Comparison of ENCODE assay signal across 9 cellular contexts in genomic region chr6:62286470-62286843, GRCh38. TPM values are rescaled to one million over a fixed set of nuclear protein-coding genes. Genes with fewer than 3 reads are reported as not detected.
DNase-seq lines count a peak whose midpoint lies in the region; ATAC-seq and TF ChIP-seq lines count a peak whose summit lies in the region.
"Had no signal": no experiment of that assay in that cellular context is flagged by ENCODE, and none has a peak within 500 bp of the region (broad histone marks: within the 10 kb centered on the region; RNA-seq: fewer than 3 reads in every experiment).

No MANE protein-coding gene starts in this region.

- H3K9me3 Mint-ChIP-seq in activated T-helper 17 cell treated with anti-CD3 and anti-CD28 coated beads, Interleukin-2, amount 50 U/mL, for 72 hours, result peaks cover 4% of the 10 kb centered on the region
- no peaks in the 10 kb centered on the region for H3K9me3 Mint-ChIP-seq in activated CD4-positive, alpha-beta memory T cell treated with anti-CD3 and anti-CD28 coated beads, Interleukin-2, amount 10 ng/mL, durations not matched to agents 7 days and 5 days

- intact Hi-C loops in mucosa of descending colon (cut with DNase I, micrococcal nuclease), result no loop called here

- H3K4me1 ChIP-seq in mucosa of descending colon (ENCODE audit: low read depth), result peaks cover 7% of the 10 kb centered on the region

- POLR2A ChIA-PET in activated CD4-positive, alpha-beta memory T cell treated with anti-CD3 and anti-CD28 coated beads, Interleukin-2, amount 10 ng/mL, durations not matched to agents 7 days and 5 days (lab: Charles Lee), result no interaction called here

- no peaks in the 10 kb centered on the region for H3K9me3 ChIP-seq in mucosa of descending colon

- no peak overlapping the region for H3K4me3 ChIP-seq in mucosa of descending colon

- DNase-seq in D341Med (ENCODE audit: low spot score), result peak; percentile 10
- peak; percentile 82 for DNase-seq in SHP77 treated with DMSO at 0.1 percent for 48 hours (lab: John Stamatoyannopoulos, UW)
- DNase-seq in mucosa of descending colon, result no peak
- no peak for DNase-seq in GM13977 (ENCODE audit: low spot score)
- no peak for DNase-seq in activated CD4-positive, alpha-beta memory T cell treated with anti-CD3 and anti-CD28 coated beads, Interleukin-2, amount 10 ng/mL, durations not matched to agents 7 days and 5 days

- in situ Hi-C loops in GM13977 (cut with MboI; ENCODE audit: low pct_unique_long_range_greater_than_20kb, low sequenced_read_pairs, unreplicated experiment), result no loop called here

- peaks cover 5% of the 10 kb centered on the region for H3K27me3 Mint-ChIP-seq in activated T-helper 17 cell treated with anti-CD3 and anti-CD28 coated beads, Interleukin-2, amount 50 U/mL, for 72 hours
- peaks cover 5% of the 10 kb centered on the region for H3K27me3 Mint-ChIP-seq in activated CD4-positive, alpha-beta memory T cell treated with anti-CD3 and anti-CD28 coated beads, Interleukin-2, amount 10 ng/mL, durations not matched to agents 7 days and 5 days

- ATAC-seq in GM21619 (IDR thresholded peaks at IDR 0.05; ENCODE audit: unreplicated experiment) (peak; percentile 1), mucosa of descending colon (peak; percentile 12), HG03442 (IDR thresholded peaks at IDR 0.05; ENCODE audit: unreplicated experiment) (no peak)
- no peak for ATAC-seq in activated T-helper 17 cell treated with anti-CD3 and anti-CD28 coated beads, Interleukin-2, amount 50 U/mL, for 72 hours (replicated peaks)

- H3K4me3 Mint-ChIP-seq in activated T-helper 17 cell treated with anti-CD3 and anti-CD28 coated beads, Interleukin-2, amount 50 U/mL, for 72 hours, result no peak overlapping the region
- no peak overlapping the region for H3K4me3 Mint-ChIP-seq in activated CD4-positive, alpha-beta memory T cell treated with anti-CD3 and anti-CD28 coated beads, Interleukin-2, amount 10 ng/mL, durations not matched to agents 7 days and 5 days

- no peak overlapping the region for H3K27ac Mint-ChIP-seq in activated T-helper 17 cell treated with anti-CD3 and anti-CD28 coated beads, Interleukin-2, amount 50 U/mL, for 72 hours
- H3K27ac Mint-ChIP-seq in activated CD4-positive, alpha-beta memory T cell treated with anti-CD3 and anti-CD28 coated beads, Interleukin-2, amount 10 ng/mL, durations not matched to agents 7 days and 5 days, result no peak overlapping the region
- H3K27ac Mint-ChIP-seq: activated T-cell treated with anti-CD3 and anti-CD28 coated beads, Interleukin-2, amount 50 U/mL, for 72 hours had no signal

- CTCF ChIA-PET in activated CD4-positive, alpha-beta memory T cell treated with anti-CD3 and anti-CD28 coated beads, Interleukin-2, amount 10 ng/mL, durations not matched to agents 7 days and 5 days (lab: Charles Lee), result no interaction called here

- no peaks in the 10 kb centered on the region for H3K4me1 Mint-ChIP-seq in activated T-helper 17 cell treated with anti-CD3 and anti-CD28 coated beads, Interleukin-2, amount 50 U/mL, for 72 hours
- no peaks in the 10 kb centered on the region for H3K4me1 Mint-ChIP-seq in activated CD4-positive, alpha-beta memory T cell treated with anti-CD3 and anti-CD28 coated beads, Interleukin-2, amount 10 ng/mL, durations not matched to agents 7 days and 5 days

- TF ChIP-seq CTCF in mucosa of descending colon (IDR thresholded peaks at IDR 0.05) (no peak), GM13977 (IDR thresholded peaks at IDR 0.05; ENCODE audit: extremely low read depth, insufficient read depth, missing control alignments) (no peak)

- no peaks in the 10 kb centered on the region for H3K36me3 ChIP-seq in mucosa of descending colon (ENCODE audit: low read depth)

- no peaks in the 10 kb centered on the region for H3K36me3 Mint-ChIP-seq in activated T-helper 17 cell treated with anti-CD3 and anti-CD28 coated beads, Interleukin-2, amount 50 U/mL, for 72 hours (ENCODE audit: low read depth)
- H3K36me3 Mint-ChIP-seq in activated CD4-positive, alpha-beta memory T cell treated with anti-CD3 and anti-CD28 coated beads, Interleukin-2, amount 10 ng/mL, durations not matched to agents 7 days and 5 days (ENCODE audit: low read depth), result no peaks in the 10 kb centered on the region

RNA-seq across cellular contexts. Expression of gene KHDRBS2, which starts 0.4 kb away (rescaled TPM):
- 1 to 10 TPM in 2 of 3 donors, under 1 TPM in 1; 0.82 to 2.9 (median 1.1) TPM for total RNA-seq in mucosa of descending colon
- total RNA-seq in activated T-helper 17 cell treated with anti-CD3 and anti-CD28 coated beads, Interleukin-2, amount 50 U/mL, for 72 hours, result not detected
- not detected for total RNA-seq in activated CD4-positive, alpha-beta memory T cell treated with anti-CD3 and anti-CD28 coated beads, Interleukin-2, amount 10 ng/mL, durations not matched to agents 7 days and 5 days
- total RNA-seq: activated T-cell treated with anti-CD3 and anti-CD28 coated beads, Interleukin-2, amount 50 U/mL, for 72 hours had no signal

Comparison
In these comparisons a context has a peak if more than half of its experiments do, and no peak if none do; other contexts are left out.
1. DNase-seq: peak in D341Med (single experiment) and SHP77 treated with DMSO at 0.1 percent for 48 hours (single experiment); none in mucosa of descending colon (0 of 3), GM13977 (single experiment) and activated CD4-positive, alpha-beta memory T cell treated with anti-CD3 and anti-CD28 coated beads, Interleukin-2, amount 10 ng/mL, durations not matched to agents 7 days and 5 days (single experiment).
2. ATAC-seq: peak in GM21619 (single experiment) and mucosa of descending colon (single experiment); none in activated T-helper 17 cell treated with anti-CD3 and anti-CD28 coated beads, Interleukin-2, amount 50 U/mL, for 72 hours (single experiment) and HG03442 (single experiment).